15 cellular contexts compared by ENCODE assay signal in genomic region chr22:21990449-21991308, GRCh38.
"Had no signal": no experiment of that assay in that cellular context is flagged by ENCODE, and none has a peak within 500 bp of the region (broad histone marks: within the 10 kb centered on the region; RNA-seq: fewer than 3 reads in every experiment).

No MANE protein-coding gene starts in this region.

- H3K9me3 ChIP-seq: mucosa of descending colon, pancreas, tibial nerve had no signal

- H3K4me3 ChIP-seq: hepatocyte, lung, mucosa of descending colon, pancreas, tibial nerve had no signal

- ATAC-seq: activated T-helper 17 cell treated with anti-CD3 and anti-CD28 coated beads, Interleukin-2, amount 50 U/mL, for 72 hours; mucosa of descending colon; pancreas; stimulated activated effector memory CD8-positive, alpha-beta T cell treated with anti-CD3 and anti-CD28 coated beads, Interleukin-12 subunit alpha, Interleukin-12 subunit beta, amount 100 ng/mL, for 72 hours had no signal

- H3K27me3 Mint-ChIP-seq: activated CD4-positive, alpha-beta T cell treated with anti-CD3 and anti-CD28 coated beads, Interleukin-2, amount 10 ng/mL, durations not matched to agents 24 days and 14 days had no signal

- DNase-seq: activated CD4-positive, alpha-beta T cell treated with anti-CD3 and anti-CD28 coated beads, Interleukin-2, amount 10 ng/mL, durations not matched to agents 24 days and 14 days; activated naive CD4-positive, alpha-beta T cell treated with anti-CD3 and anti-CD28 coated beads for 36 hours; caudate nucleus; effector memory CD4-positive, alpha-beta T cell; mucosa of descending colon; pancreas; retina; small intestine had no signal

- H3K36me3 ChIP-seq: pancreas, tibial nerve had no signal

- H3K36me3 Mint-ChIP-seq: stimulated activated effector memory CD8-positive, alpha-beta T cell treated with anti-CD3 and anti-CD28 coated beads, Interleukin-12 subunit alpha, Interleukin-12 subunit beta, amount 100 ng/mL, for 72 hours had no signal

- H3K4me1 Mint-ChIP-seq: activated CD4-positive, alpha-beta T cell treated with anti-CD3 and anti-CD28 coated beads, Interleukin-2, amount 10 ng/mL, durations not matched to agents 24 days and 14 days; activated T-helper 17 cell treated with anti-CD3 and anti-CD28 coated beads, Interleukin-2, amount 50 U/mL, for 72 hours; stimulated activated effector memory CD8-positive, alpha-beta T cell treated with anti-CD3 and anti-CD28 coated beads, Interleukin-12 subunit alpha, Interleukin-12 subunit beta, amount 100 ng/mL, for 72 hours had no signal

- H3K27ac ChIP-seq: epithelial cell of prostate, hepatocyte, pancreas, tibial nerve had no signal

- H3K4me3 Mint-ChIP-seq: activated CD4-positive, alpha-beta T cell treated with anti-CD3 and anti-CD28 coated beads, Interleukin-2, amount 10 ng/mL, durations not matched to agents 24 days and 14 days; activated naive CD4-positive, alpha-beta T cell treated with anti-CD3 and anti-CD28 coated beads for 36 hours; activated T-helper 17 cell treated with anti-CD3 and anti-CD28 coated beads, Interleukin-2, amount 50 U/mL, for 72 hours; stimulated activated effector memory CD8-positive, alpha-beta T cell treated with anti-CD3 and anti-CD28 coated beads, Interleukin-12 subunit alpha, Interleukin-12 subunit beta, amount 100 ng/mL, for 72 hours; T-helper 1 cell treated with Interleukin-12 subunit alpha and Interleukin-12 subunit beta and Interleukin-4 antibody, amounts not matched to agents 30 μg/mL and 1 μg/mL, for 36 hours had no signal

- H3K9me3 Mint-ChIP-seq: activated CD4-positive, alpha-beta T cell treated with anti-CD3 and anti-CD28 coated beads, Interleukin-2, amount 10 ng/mL, durations not matched to agents 24 days and 14 days; activated naive CD4-positive, alpha-beta T cell treated with anti-CD3 and anti-CD28 coated beads for 36 hours; activated T-helper 17 cell treated with anti-CD3 and anti-CD28 coated beads, Interleukin-2, amount 50 U/mL, for 72 hours; stimulated activated effector memory CD8-positive, alpha-beta T cell treated with anti-CD3 and anti-CD28 coated beads, Interleukin-12 subunit alpha, Interleukin-12 subunit beta, amount 100 ng/mL, for 72 hours; T-helper 1 cell treated with Interleukin-12 subunit alpha and Interleukin-12 subunit beta and Interleukin-4 antibody, amounts not matched to agents 30 μg/mL and 1 μg/mL, for 36 hours had no signal

- H3K27ac Mint-ChIP-seq: activated CD4-positive, alpha-beta T cell treated with anti-CD3 and anti-CD28 coated beads, Interleukin-2, amount 10 ng/mL, durations not matched to agents 24 days and 14 days; activated naive CD4-positive, alpha-beta T cell treated with anti-CD3 and anti-CD28 coated beads for 36 hours; activated T-helper 17 cell treated with anti-CD3 and anti-CD28 coated beads, Interleukin-2, amount 50 U/mL, for 72 hours; stimulated activated effector memory CD8-positive, alpha-beta T cell treated with anti-CD3 and anti-CD28 coated beads, Interleukin-12 subunit alpha, Interleukin-12 subunit beta, amount 100 ng/mL, for 72 hours; T-helper 1 cell treated with Interleukin-12 subunit alpha and Interleukin-12 subunit beta and Interleukin-4 antibody, amounts not matched to agents 30 μg/mL and 1 μg/mL, for 36 hours had no signal

- H3K4me1 ChIP-seq: pancreas, tibial nerve had no signal

- H3K27me3 ChIP-seq: hepatocyte, pancreas, tibial nerve had no signal
